22 cellular contexts compared by ENCODE assay signal in the genomic region with DNA sequence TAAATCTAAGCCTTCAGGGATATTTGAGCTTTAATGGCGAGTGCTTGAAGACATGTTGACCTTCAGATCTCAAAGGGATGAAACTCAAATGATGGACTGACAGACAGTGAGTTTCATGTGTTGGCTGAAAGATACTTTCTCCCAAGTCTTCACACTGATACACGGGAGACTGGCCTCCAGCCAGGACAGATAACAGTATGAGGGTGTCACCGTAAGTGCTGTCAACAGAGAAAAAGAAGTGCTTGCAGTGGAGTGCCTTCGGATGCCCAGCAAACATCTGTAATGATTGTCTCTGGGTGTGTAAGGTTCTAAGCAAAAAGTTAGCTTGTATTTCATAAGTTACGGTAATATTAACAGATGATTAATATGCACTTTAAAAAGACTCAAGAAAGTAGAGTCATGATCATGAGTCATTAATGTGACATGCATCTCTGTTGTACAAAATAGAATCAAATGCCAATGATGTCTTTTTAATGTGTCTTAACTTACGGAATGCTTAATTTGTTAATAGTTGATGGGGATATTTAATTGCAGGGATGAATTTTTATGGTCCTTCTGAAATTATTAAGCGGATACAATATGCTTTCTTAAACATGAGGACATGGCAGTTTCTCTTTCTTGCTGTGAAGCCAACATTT.
DNase-seq lines count a peak whose midpoint lies in the region; ATAC-seq and TF ChIP-seq lines count a peak whose summit lies in the region.
"Had no signal": no experiment of that assay in that cellular context is flagged by ENCODE, and none has a peak within 500 bp of the region (broad histone marks: within the 10 kb centered on the region; RNA-seq: fewer than 3 reads in every experiment).

No MANE protein-coding gene starts in this region.

- peaks cover 10% of the 10 kb centered on the region for H3K4me1 Mint-ChIP-seq in type B pancreatic cell (ENCODE audit: unreplicated experiment)
- H3K4me1 Mint-ChIP-seq: CD4-positive, alpha-beta memory T cell had no signal

- no peak overlapping the region for H3K4me2 ChIP-seq in mesenchymal stem cell (ENCODE audit: low read length, poor library complexity, severe bottlenecking)
- H3K4me2 ChIP-seq: A549, BLaER1 had no signal

- H3K4me3 Mint-ChIP-seq in type B pancreatic cell = no peak overlapping the region
- H3K4me3 Mint-ChIP-seq: CD4-positive, alpha-beta memory T cell had no signal

- peaks cover 8% of the 10 kb centered on the region for H3K9me3 Mint-ChIP-seq in type B pancreatic cell

- H3K4me1 ChIP-seq in right cardiac atrium (ENCODE audit: control insufficient read depth, insufficient read depth, low read length) (no peaks in the 10 kb centered on the region), right atrium auricular region (no peaks in the 10 kb centered on the region), mesenchymal stem cell (ENCODE audit: control insufficient read depth, insufficient read depth, low read depth, low read length) (no peaks in the 10 kb centered on the region)
- H3K4me1 ChIP-seq: A549, BLaER1 had no signal

- H3K14ac ChIP-seq in mesenchymal stem cell (ENCODE audit: low read length in 2 of 2) = no peak overlapping the region

- H4K91ac ChIP-seq in mesenchymal stem cell (ENCODE audit: low read length) = no peak overlapping the region

- peaks cover 12% of the 10 kb centered on the region for H3K36me3 Mint-ChIP-seq in type B pancreatic cell
- H3K36me3 Mint-ChIP-seq: CD4-positive, alpha-beta memory T cell had no signal

- peak overlapping the region; percentile 28 for H3K27ac Mint-ChIP-seq in type B pancreatic cell
- H3K27ac Mint-ChIP-seq: CD4-positive, alpha-beta memory T cell had no signal

- ATAC-seq in right cardiac atrium (peak; percentile 75 to 86), HG03039 (IDR thresholded peaks at IDR 0.05; ENCODE audit: unreplicated experiment) (no peak), HG03442 (IDR thresholded peaks at IDR 0.05; ENCODE audit: unreplicated experiment) (no peak)
- ATAC-seq: A549 had no signal

- H3K9ac ChIP-seq in mesenchymal stem cell (ENCODE audit: low read length) = peak overlapping the region; percentile 39
- H3K9ac ChIP-seq: BLaER1 had no signal

- H2AK5ac ChIP-seq in mesenchymal stem cell (ENCODE audit: low read length, severe bottlenecking) = no peak overlapping the region

- H3K4me3 ChIP-seq in right cardiac atrium (ENCODE audit: low read length) (no peak overlapping the region), right atrium auricular region (no peak overlapping the region), choroid plexus epithelial cell (ENCODE audit: low read depth, low read length) (no peak overlapping the region), mesenchymal stem cell (ENCODE audit: insufficient read depth in 1 of 2, low read depth in 1 of 2, low read length in 2 of 2) (peak overlapping the region in 1 of 2 experiments; percentile 13)
- H3K4me3 ChIP-seq: A549, BLaER1, MG63 had no signal

- no peaks in the 10 kb centered on the region for H3K27me3 Mint-ChIP-seq in type B pancreatic cell
- H3K27me3 Mint-ChIP-seq: CD4-positive, alpha-beta memory T cell had no signal

- TF ChIP-seq CTCF in right atrium auricular region (IDR thresholded peaks at IDR 0.05) (no peak), choroid plexus epithelial cell (conservative IDR thresholded peaks at IDR 0.05; ENCODE audit: low read depth, low read length) (no peak), type B pancreatic cell (conservative IDR thresholded peaks at IDR 0.05) (no peak)

- H2AFZ ChIP-seq in mesenchymal stem cell (ENCODE audit: low read depth, low read length) = no peak overlapping the region

- WGBS in right cardiac atrium = 40% methylated on average over 7 of the region's 7 CpGs
- WGBS in mesenchymal stem cell = 78% methylated on average over 6 of the region's 7 CpGs

- H2BK5ac ChIP-seq in mesenchymal stem cell (ENCODE audit: low read depth, low read length, poor library complexity, severe bottlenecking) = no peak overlapping the region

- H3K18ac ChIP-seq in mesenchymal stem cell (ENCODE audit: low read depth in 1 of 2, low read length in 2 of 2) = no peak overlapping the region

- DNase-seq in right cardiac atrium = peak; percentile 40 to 75 (median 62)
- DNase-seq in right atrium auricular region (ENCODE audit: low spot score) = no peak
- peak; percentile 30 for DNase-seq in choroid plexus epithelial cell (ENCODE audit: low read depth)
- no peak for DNase-seq in mesenchymal stem cell
- DNase-seq in type B pancreatic cell (ENCODE audit: extremely low spot score, unreplicated experiment) = no peak
- no peak for DNase-seq in AG20443 (ENCODE audit: low spot score)
- DNase-seq: CD4-positive, alpha-beta memory T cell; DMS153; GDM1; HCEC 1CT; IMR-90; MG63; NCI-H1048; NCI-H1694 treated with DMSO at 0.1 percent for 48 hours; NCI-H2107; NCI-H2227 treated with DMSO at 0.1 percent for 48 hours; NCI-H524 treated with DMSO at 0.1 percent for 48 hours; RPMI8226 had no signal

- no peak overlapping the region for H2BK15ac ChIP-seq in mesenchymal stem cell (ENCODE audit: low read depth, poor library complexity, severe bottlenecking)

- no peaks in the 10 kb centered on the region for H3K9me3 ChIP-seq in right cardiac atrium (ENCODE audit: control insufficient read depth, low read length)
- H3K9me3 ChIP-seq in right atrium auricular region = no peaks in the 10 kb centered on the region
- no peaks in the 10 kb centered on the region for H3K9me3 ChIP-seq in mesenchymal stem cell (ENCODE audit: control insufficient read depth, low read length)
- H3K9me3 ChIP-seq: A549, BLaER1, MG63 had no signal

- H3K79me1 ChIP-seq in mesenchymal stem cell (replicated peaks; ENCODE audit: low read length, poor library complexity, severe bottlenecking) = no peaks in the 10 kb centered on the region

- H3K27me3 ChIP-seq in right cardiac atrium (ENCODE audit: control insufficient read depth, insufficient read depth) (no peaks in the 10 kb centered on the region), right atrium auricular region (no peaks in the 10 kb centered on the region), mesenchymal stem cell (ENCODE audit: control insufficient read depth in 1 of 2, insufficient read depth in 1 of 2, low read length in 2 of 2) (no peaks in the 10 kb centered on the region)
- H3K27me3 ChIP-seq: BLaER1, MG63 had no signal

- H2BK120ac ChIP-seq in mesenchymal stem cell (ENCODE audit: low read depth, low read length) = no peak overlapping the region

- intact Hi-C loops in right cardiac atrium (cut with DNase I) = no loop called here

- H3K23ac ChIP-seq in mesenchymal stem cell (ENCODE audit: low read length in 2 of 2) = no peak overlapping the region

- H3K27ac ChIP-seq in right cardiac atrium (ENCODE audit: low read length) = no peak overlapping the region
- no peak overlapping the region for H3K27ac ChIP-seq in right atrium auricular region
- H3K27ac ChIP-seq in mesenchymal stem cell (ENCODE audit: low read length, poor library complexity, severe bottlenecking) = no peak overlapping the region
- H3K27ac ChIP-seq: A549, BLaER1 had no signal

- H2BK12ac ChIP-seq in mesenchymal stem cell (ENCODE audit: low read length in 2 of 2) = no peak overlapping the region

- no peak overlapping the region for H3K4ac ChIP-seq in mesenchymal stem cell (ENCODE audit: low read depth in 1 of 2, low read length in 2 of 2)

- H3K36me3 ChIP-seq in right atrium auricular region (no peaks in the 10 kb centered on the region), mesenchymal stem cell (ENCODE audit: control insufficient read depth in 1 of 2, insufficient read depth in 2 of 2, low read depth in 1 of 2, low read length in 2 of 2) (no peaks in the 10 kb centered on the region)
- H3K36me3 ChIP-seq: BLaER1, MG63 had no signal

- H4K8ac ChIP-seq in mesenchymal stem cell (ENCODE audit: low read length) = no peak overlapping the region

Comparison
In these comparisons a context has a peak if more than half of its experiments do, and no peak if none do; other contexts are left out.
1. DNase-seq: peak in right cardiac atrium (3 of 3) and choroid plexus epithelial cell (single experiment); none in right atrium auricular region (single experiment), mesenchymal stem cell (single experiment), type B pancreatic cell (single experiment) and AG20443 (single experiment).
2. ATAC-seq: peak in right cardiac atrium (2 of 2); none in HG03039 (single experiment) and HG03442 (single experiment).